ENCODE assay signal across 8 cellular contexts in genomic region chr20:57092112-57092899, GRCh38.
DNase-seq lines count a peak whose midpoint lies in the region; ATAC-seq and TF ChIP-seq lines count a peak whose summit lies in the region.

No MANE protein-coding gene starts in this region.

- intact Hi-C loops in CD8-positive, alpha-beta T cell (cut with DNase I, micrococcal nuclease) = loop anchor here (1.0 to 10.0 kb wide), 4 partner anchors 254 to 1118 kb away; no protein-coding TSS in a partner anchor
- intact Hi-C loops in activated CD4-positive, alpha-beta T cell treated with anti-CD3 and anti-CD28 coated beads, Interleukin-2, amount 10 ng/mL, durations not matched to agents 24 days and 14 days (cut with micrococcal nuclease) = loop anchor here (1.0 to 5.0 kb wide), 2 partner anchors 254 to 405 kb away; no protein-coding TSS in a partner anchor
- intact Hi-C loops in dorsolateral prefrontal cortex (cut with DNase I) = loop anchor here (5.0 kb wide), 4 partner anchors 150 to 400 kb away; no protein-coding TSS in a partner anchor

- no peaks in the 10 kb centered on the region for H3K9me2 ChIP-seq in GM23248 (ENCODE audit: insufficient read depth)

- POLR2A ChIA-PET in CD8-positive, alpha-beta T cell (lab: Charles Lee) = no interaction called here

- H3K36me3 Mint-ChIP-seq in CD8-positive, alpha-beta T cell = no peaks in the 10 kb centered on the region
- H3K36me3 Mint-ChIP-seq in activated CD4-positive, alpha-beta T cell treated with anti-CD3 and anti-CD28 coated beads, Interleukin-2, amount 10 ng/mL, durations not matched to agents 24 days and 14 days (ENCODE audit: low read depth) = peaks cover 6% of the 10 kb centered on the region
- no peaks in the 10 kb centered on the region for H3K36me3 Mint-ChIP-seq in memory B cell
- H3K36me3 Mint-ChIP-seq in stimulated activated naive B cell treated with anti-CD40 and anti-IgM and Interleukin-4, amounts not matched to agents 10 μg/mL and 1 μg/mL and 100 μg/mL, for 72 hours = peaks cover 1 to 3% of the 10 kb centered on the region in 2 donors

- H3K36me3 ChIP-seq in CD8-positive, alpha-beta T cell (ENCODE audit: insufficient read depth, low read length) = no peaks in the 10 kb centered on the region
- H3K36me3 ChIP-seq in GM23248 (ENCODE audit: low read depth) = no peaks in the 10 kb centered on the region

- no peak overlapping the region for H2AFZ ChIP-seq in GM23248

- H3K27me3 Mint-ChIP-seq in CD8-positive, alpha-beta T cell (ENCODE audit: low read depth) = peaks cover 23% of the 10 kb centered on the region
- peaks cover 7% of the 10 kb centered on the region for H3K27me3 Mint-ChIP-seq in activated CD4-positive, alpha-beta T cell treated with anti-CD3 and anti-CD28 coated beads, Interleukin-2, amount 10 ng/mL, durations not matched to agents 24 days and 14 days
- peaks cover 17% of the 10 kb centered on the region for H3K27me3 Mint-ChIP-seq in memory B cell
- peaks cover 32% of the 10 kb centered on the region in 2 donors for H3K27me3 Mint-ChIP-seq in stimulated activated naive B cell treated with anti-CD40 and anti-IgM and Interleukin-4, amounts not matched to agents 10 μg/mL and 1 μg/mL and 100 μg/mL, for 72 hours

- no peaks in the 10 kb centered on the region for H3K27me3 ChIP-seq in CD8-positive, alpha-beta T cell (ENCODE audit: insufficient read depth, low read length)
- H3K27me3 ChIP-seq in GM23248 (replicated peaks; ENCODE audit: insufficient read depth) (peaks cover 31% of the 10 kb centered on the region), dorsolateral prefrontal cortex (peaks cover 0 to 25% (median 0%) of the 10 kb centered on the region in 45 donors)

- H3K27ac ChIP-seq in CD8-positive, alpha-beta T cell (ENCODE audit: low read depth, low read length) = no peak overlapping the region
- H3K27ac ChIP-seq in GM23248 (no peak overlapping the region), dorsolateral prefrontal cortex (peak overlapping the region in 5 of 59 donors; percentile 14 to 40 (median 29))

- ATAC-seq in CD8-positive, alpha-beta T cell = peak; percentile 65
- ATAC-seq in memory B cell (ENCODE audit: low read depth) = peak; percentile 49
- peak; percentile 76 for ATAC-seq in stimulated activated naive B cell treated with anti-CD40 and anti-IgM and Interleukin-4, amounts not matched to agents 10 μg/mL and 1 μg/mL and 100 μg/mL, for 72 hours (replicated peaks)
- ATAC-seq in GM21529 (IDR thresholded peaks at IDR 0.05; ENCODE audit: unreplicated experiment) = no peak

- H3K9me3 Mint-ChIP-seq in CD8-positive, alpha-beta T cell = no peaks in the 10 kb centered on the region
- peaks cover 6% of the 10 kb centered on the region for H3K9me3 Mint-ChIP-seq in activated CD4-positive, alpha-beta T cell treated with anti-CD3 and anti-CD28 coated beads, Interleukin-2, amount 10 ng/mL, durations not matched to agents 24 days and 14 days
- peaks cover 2% of the 10 kb centered on the region for H3K9me3 Mint-ChIP-seq in memory B cell
- peaks cover 4 to 7% of the 10 kb centered on the region in 2 donors for H3K9me3 Mint-ChIP-seq in stimulated activated naive B cell treated with anti-CD40 and anti-IgM and Interleukin-4, amounts not matched to agents 10 μg/mL and 1 μg/mL and 100 μg/mL, for 72 hours

- no peak overlapping the region for H3K4me3 Mint-ChIP-seq in CD8-positive, alpha-beta T cell
- no peak overlapping the region for H3K4me3 Mint-ChIP-seq in activated CD4-positive, alpha-beta T cell treated with anti-CD3 and anti-CD28 coated beads, Interleukin-2, amount 10 ng/mL, durations not matched to agents 24 days and 14 days
- no peak overlapping the region for H3K4me3 Mint-ChIP-seq in memory B cell
- H3K4me3 Mint-ChIP-seq in stimulated activated naive B cell treated with anti-CD40 and anti-IgM and Interleukin-4, amounts not matched to agents 10 μg/mL and 1 μg/mL and 100 μg/mL, for 72 hours = no peak overlapping the region

- H3F3A ChIP-seq in GM23248 (ENCODE audit: insufficient read depth) = 0 out of 2 replicates have a peak, but pooled peaks cover 5% of the 10 kb centered on the region

- no peaks in the 10 kb centered on the region for H3K9me3 ChIP-seq in CD8-positive, alpha-beta T cell (ENCODE audit: low read length)
- no peaks in the 10 kb centered on the region for H3K9me3 ChIP-seq in GM23248 (ENCODE audit: low read depth)

- peak overlapping the region; percentile 25 for H3K27ac Mint-ChIP-seq in CD8-positive, alpha-beta T cell
- peak overlapping the region; percentile 35 for H3K27ac Mint-ChIP-seq in activated CD4-positive, alpha-beta T cell treated with anti-CD3 and anti-CD28 coated beads, Interleukin-2, amount 10 ng/mL, durations not matched to agents 24 days and 14 days
- H3K27ac Mint-ChIP-seq in memory B cell = no peak overlapping the region
- H3K27ac Mint-ChIP-seq in stimulated activated naive B cell treated with anti-CD40 and anti-IgM and Interleukin-4, amounts not matched to agents 10 μg/mL and 1 μg/mL and 100 μg/mL, for 72 hours = no peak overlapping the region

- H3K4me2 ChIP-seq in GM23248 (ENCODE audit: unreplicated experiment) = no peak overlapping the region

- TF ChIP-seq CTCF in CD8-positive, alpha-beta T cell (IDR thresholded peaks at IDR 0.05) = peak; percentile 57
- peak; percentile 63 to 96 (median 90) for TF ChIP-seq CTCF in dorsolateral prefrontal cortex (IDR thresholded peaks at IDR 0.05 in 54 of 56, conservative IDR thresholded peaks at IDR 0.05 in 2 of 56; ENCODE audit: low read depth in 1 of 56, partially characterized antibody in 56 of 56)

- H3K4me3 ChIP-seq in CD8-positive, alpha-beta T cell (ENCODE audit: low read depth, low read length) = no peak overlapping the region
- no peak overlapping the region for H3K4me3 ChIP-seq in GM23248
- H3K4me3 ChIP-seq in dorsolateral prefrontal cortex = peak overlapping the region in 12 of 59 donors; percentile 8 to 40 (median 30)

- 21 to 22% methylated on average over 28 to 34 of the region's 34 CpGs for WGBS in GM23248 (ENCODE audit: low coverage in 1 of 2, low lambda C conversion rate in 2 of 2, missing lambda C conversion rate in 2 of 2), 2 experiments

- H3K79me2 ChIP-seq in GM23248 (ENCODE audit: insufficient read depth) = no peaks in the 10 kb centered on the region

- no peak overlapping the region for H3K9ac ChIP-seq in GM23248

- in situ Hi-C loops in GM23248 (cut with MboI) = loop anchor here (25.0 kb wide), 2 partner anchors 395 to 1120 kb away; no protein-coding TSS in a partner anchor

- peaks cover 6% of the 10 kb centered on the region for H3K4me1 ChIP-seq in CD8-positive, alpha-beta T cell (ENCODE audit: insufficient read depth, low read length)
- no peaks in the 10 kb centered on the region for H3K4me1 ChIP-seq in GM23248 (ENCODE audit: insufficient read depth)

- CTCF ChIA-PET in CD8-positive, alpha-beta T cell (lab: Charles Lee) = interaction anchor here (0.7 to 1.1 kb wide), 2 partner anchors 254 to 504 kb away, joined by 4 to 5 read pairs; no protein-coding TSS in a partner anchor

- H3K4me1 Mint-ChIP-seq in CD8-positive, alpha-beta T cell (ENCODE audit: low read depth) = peaks cover 16% of the 10 kb centered on the region
- H3K4me1 Mint-ChIP-seq in activated CD4-positive, alpha-beta T cell treated with anti-CD3 and anti-CD28 coated beads, Interleukin-2, amount 10 ng/mL, durations not matched to agents 24 days and 14 days = peaks cover 11% of the 10 kb centered on the region
- peaks cover 11% of the 10 kb centered on the region for H3K4me1 Mint-ChIP-seq in memory B cell
- peaks cover 12 to 24% of the 10 kb centered on the region in 2 donors for H3K4me1 Mint-ChIP-seq in stimulated activated naive B cell treated with anti-CD40 and anti-IgM and Interleukin-4, amounts not matched to agents 10 μg/mL and 1 μg/mL and 100 μg/mL, for 72 hours

- no peaks in the 10 kb centered on the region for H4K20me1 ChIP-seq in GM23248 (ENCODE audit: insufficient read depth)

- DNase-seq in CD8-positive, alpha-beta T cell = peak; percentile 17 to 65 (median 43)
- DNase-seq in GM23248 (peak; percentile 77), NCI-H2227 (lab: John Stamatoyannopoulos, UW; ENCODE audit: unreplicated experiment) (peak; percentile 49), dorsolateral prefrontal cortex (peak; percentile 8 to 85 (median 79)), memory B cell (ENCODE audit: low spot score in 2 of 2) (peak; percentile 10 to 26)
- DNase-seq in activated CD4-positive, alpha-beta T cell treated with anti-CD3 and anti-CD28 coated beads, Interleukin-2, amount 10 ng/mL, durations not matched to agents 24 days and 14 days = peak; percentile 87
- DNase-seq in stimulated activated naive B cell treated with anti-CD40 and anti-IgM and Interleukin-4, amounts not matched to agents 10 μg/mL and 1 μg/mL and 100 μg/mL, for 72 hours = peak; percentile 56

Comparison
In these comparisons a context has a peak if more than half of its experiments do, and no peak if none do; other contexts are left out.
1. DNase-seq: peak in every context shown above with its lines; median percentile 87 in activated CD4-positive, alpha-beta T cell treated with anti-CD3 and anti-CD28 coated beads, Interleukin-2, amount 10 ng/mL, durations not matched to agents 24 days and 14 days; 79 in dorsolateral prefrontal cortex; 77 in GM23248; 56 in stimulated activated naive B cell treated with anti-CD40 and anti-IgM and Interleukin-4, amounts not matched to agents 10 μg/mL and 1 μg/mL and 100 μg/mL, for 72 hours; 49 in NCI-H2227; 43 in CD8-positive, alpha-beta T cell; 18 in memory B cell.
2. H3K27ac Mint-ChIP-seq: peak in CD8-positive, alpha-beta T cell (single experiment) and activated CD4-positive, alpha-beta T cell treated with anti-CD3 and anti-CD28 coated beads, Interleukin-2, amount 10 ng/mL, durations not matched to agents 24 days and 14 days (single experiment); none in memory B cell (single experiment) and stimulated activated naive B cell treated with anti-CD40 and anti-IgM and Interleukin-4, amounts not matched to agents 10 μg/mL and 1 μg/mL and 100 μg/mL, for 72 hours (single experiment).